ENCODE assay signal across 31 cellular contexts in the genomic region with DNA sequence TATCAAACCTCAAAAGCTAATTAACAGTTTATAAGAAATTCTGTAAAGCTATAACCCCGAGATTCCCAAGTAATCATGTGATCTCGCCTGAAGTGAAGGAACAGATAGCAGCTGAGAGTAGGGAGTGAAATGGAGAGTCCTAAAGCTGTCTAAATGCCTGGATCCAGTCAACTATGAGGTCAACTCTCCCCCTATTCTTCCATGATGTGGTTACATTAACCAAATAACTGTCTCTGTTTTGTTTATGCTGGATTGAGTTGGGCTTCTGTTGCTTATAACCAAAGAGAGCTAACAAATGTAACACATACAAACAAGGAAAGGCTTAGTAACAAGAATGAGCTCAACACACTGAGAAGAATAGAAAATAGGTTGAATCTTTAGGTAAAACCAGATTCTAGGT.
"Had no signal": no experiment of that assay in that cellular context is flagged by ENCODE, and none has a peak within 500 bp of the region (broad histone marks: within the 10 kb centered on the region; RNA-seq: fewer than 3 reads in every experiment).

No MANE protein-coding gene starts in this region.

- H3K4me3 ChIP-seq: adrenal gland, breast epithelium, cardiac muscle cell, colonic mucosa, dorsolateral prefrontal cortex, gastroesophageal sphincter, heart right ventricle had no signal

- H3K9me3 ChIP-seq: adrenal gland, breast epithelium, colonic mucosa, gastroesophageal sphincter had no signal

- ATAC-seq: activated CD4-positive, alpha-beta T cell treated with anti-CD3 and anti-CD28 coated beads for 36 hours; activated CD8-positive, alpha-beta memory T cell treated with anti-CD3 and anti-CD28 coated beads, Interleukin-2, amount 10 ng/mL, durations not matched to agents 7 days and 5 days; activated CD8-positive, alpha-beta T cell treated with anti-CD3 and anti-CD28 coated beads, Interleukin-2, amount 10 ng/mL, durations not matched to agents 7 days and 5 days; activated naive CD8-positive, alpha-beta T cell treated with anti-CD3 and anti-CD28 coated beads, Interleukin-2, amount 50 U/mL, for 24 hours; esophagus mucosa; gastroesophageal sphincter; heart right ventricle; T-helper 17 cell had no signal

- H3K4me1 ChIP-seq: adrenal gland, breast epithelium, colonic mucosa, gastroesophageal sphincter, heart right ventricle had no signal

- H3K27me3 ChIP-seq: adrenal gland, breast epithelium, cardiac muscle cell, colonic mucosa, dorsolateral prefrontal cortex, gastroesophageal sphincter, heart right ventricle had no signal

- H3K27ac ChIP-seq: adrenal gland, breast epithelium, cardiac muscle cell, colonic mucosa, dorsolateral prefrontal cortex, gastroesophageal sphincter, heart right ventricle had no signal

- DNase-seq: activated CD4-positive, alpha-beta memory T cell treated with anti-CD3 and anti-CD28 coated beads for 36 hours; activated CD4-positive, alpha-beta T cell treated with anti-CD3 and anti-CD28 coated beads for 36 hours; activated CD4-positive, alpha-beta T cell treated with anti-CD3 and anti-CD28 coated beads, Interleukin-2, amount 10 ng/mL, durations not matched to agents 24 days and 14 days; activated CD4-positive, CD25-positive, alpha-beta regulatory T cell; activated CD4-positive, CD25-positive, alpha-beta regulatory T cell treated with anti-CD3 and anti-CD28 coated beads, Interleukin-2, amount 50 U/mL, for 72 hours; activated CD8-positive, alpha-beta memory T cell treated with anti-CD3 and anti-CD28 coated beads, Interleukin-2, amount 10 ng/mL, durations not matched to agents 7 days and 5 days; activated CD8-positive, alpha-beta memory T cell treated with anti-CD3 and anti-CD28 coated beads, Interleukin-2, amount 50 U/mL, for 4 hours; activated CD8-positive, alpha-beta T cell treated with anti-CD3 and anti-CD28 coated beads, Interleukin-2, amount 10 ng/mL, durations not matched to agents 7 days and 5 days; activated effector memory CD4-positive, alpha-beta T cell treated with anti-CD3 and anti-CD28 coated beads, Interleukin-2, amount 50 U/mL, for 16 hours; activated naive CD4-positive, alpha-beta T cell treated with anti-CD3 and anti-CD28 coated beads for 36 hours; activated naive CD8-positive, alpha-beta T cell treated with anti-CD3 and anti-CD28 coated beads for 36 hours; activated naive CD8-positive, alpha-beta T cell treated with anti-CD3 and anti-CD28 coated beads, Interleukin-2, amount 50 U/mL, for 24 hours; activated T-cell treated with anti-CD3 and anti-CD28 coated beads, Interleukin-2, amount 50 U/mL, for 1 hour; activated T-cell treated with anti-CD3 and anti-CD28 coated beads, Interleukin-2, amount 50 U/mL, for 48 hours; adrenal gland; amygdala; aorta; central memory CD4-positive, alpha-beta T cell; cerebellar nuclear complex; colonic mucosa; dorsolateral prefrontal cortex; effector memory CD4-positive, alpha-beta T cell; endodermal cell; foreskin melanocyte; heart right ventricle; T-helper 1 cell; T-helper 17 cell had no signal

- H3K36me3 ChIP-seq: adrenal gland, breast epithelium, colonic mucosa had no signal
